In genomic region chr14:81550001-81550642, GRCh38 we compare ENCODE assay signal across 15 cellular contexts. TPM values are rescaled to one million over a fixed set of nuclear protein-coding genes. Genes with fewer than 3 reads are reported as not detected.
DNase-seq lines count a peak whose midpoint lies in the region; ATAC-seq and TF ChIP-seq lines count a peak whose summit lies in the region.
"Had no signal": no experiment of that assay in that cellular context is flagged by ENCODE, and none has a peak within 500 bp of the region (broad histone marks: within the 10 kb centered on the region; RNA-seq: fewer than 3 reads in every experiment).

No MANE protein-coding gene starts in this region.

- H3K4me3 Mint-ChIP-seq in activated T-helper 1 cell treated with anti-CD3 and anti-CD28 coated beads, Interleukin-12 subunit alpha, Interleukin-12 subunit beta, Interleukin-2, Interleukin-4 antibody, amounts not matched to agents 30 ng/mL and 10 ng/mL and 1 ng/mL, durations not matched to agents 14 hours and 24 hours and 36 hours = no peak overlapping the region
- H3K4me3 Mint-ChIP-seq in naive thymus-derived CD4-positive, alpha-beta T cell = peak overlapping the region in 1 of 10 donors; percentile 16

- no peaks in the 10 kb centered on the region for H3K4me1 ChIP-seq in Peyer's patch
- no peaks in the 10 kb centered on the region for H3K4me1 ChIP-seq in naive thymus-derived CD4-positive, alpha-beta T cell (ENCODE audit: control insufficient read depth in 2 of 2, insufficient read depth in 2 of 2, low read length in 2 of 2)
- H3K4me1 ChIP-seq: left lung had no signal

- no peak for TF ChIP-seq CTCF in Peyer's patch (IDR thresholded peaks at IDR 0.05)

- H3K36me3 Mint-ChIP-seq in activated T-helper 1 cell treated with anti-CD3 and anti-CD28 coated beads, Interleukin-12 subunit alpha, Interleukin-12 subunit beta, Interleukin-2, Interleukin-4 antibody, amounts not matched to agents 30 ng/mL and 10 ng/mL and 1 ng/mL, durations not matched to agents 14 hours and 24 hours and 36 hours (ENCODE audit: low read depth) = no peaks in the 10 kb centered on the region
- H3K36me3 Mint-ChIP-seq in naive thymus-derived CD4-positive, alpha-beta T cell = peaks cover 0 to 15% (median 0%) of the 10 kb centered on the region in 5 donors

- H3K27me3 ChIP-seq in Peyer's patch = no peaks in the 10 kb centered on the region
- H3K27me3 ChIP-seq in naive thymus-derived CD4-positive, alpha-beta T cell (ENCODE audit: control insufficient read depth in 2 of 2, insufficient read depth in 2 of 2, low read length in 2 of 2) = no peaks in the 10 kb centered on the region
- H3K27me3 ChIP-seq: left lung had no signal

- H3K9me3 ChIP-seq in Peyer's patch = no peaks in the 10 kb centered on the region
- no peaks in the 10 kb centered on the region for H3K9me3 ChIP-seq in naive thymus-derived CD4-positive, alpha-beta T cell (ENCODE audit: control insufficient read depth in 2 of 3, low read length in 3 of 3)
- H3K9me3 ChIP-seq: left lung had no signal

- intact Hi-C loops in activated T-helper 1 cell treated with anti-CD3 and anti-CD28 coated beads, Interleukin-12 subunit alpha, Interleukin-12 subunit beta, Interleukin-2, Interleukin-4 antibody, amounts not matched to agents 30 ng/mL and 10 ng/mL and 1 ng/mL, durations not matched to agents 14 hours and 24 hours and 36 hours (cut with micrococcal nuclease) = loop anchor here (1.0 kb wide), 3 partner anchors 17 to 76 kb away; partner anchors contain the start of gene SEL1L
- intact Hi-C loops in naive thymus-derived CD4-positive, alpha-beta T cell (cut with micrococcal nuclease) = no loop called here

- no peak overlapping the region for H3K27ac ChIP-seq in Peyer's patch
- H3K27ac ChIP-seq in naive thymus-derived CD4-positive, alpha-beta T cell (ENCODE audit: low read depth, low read length) = no peak overlapping the region
- H3K27ac ChIP-seq: 22Rv1, left lung had no signal

- CTCF ChIA-PET in naive thymus-derived CD4-positive, alpha-beta T cell (lab: Charles Lee) = no interaction called here

- TF ChIP-seq POLR2A in Peyer's patch (IDR thresholded peaks at IDR 0.05) = no peak

- no peak overlapping the region for H3K4me3 ChIP-seq in Peyer's patch
- no peak overlapping the region for H3K4me3 ChIP-seq in naive thymus-derived CD4-positive, alpha-beta T cell (ENCODE audit: low read length)
- H3K4me3 ChIP-seq: left lung had no signal

- peak overlapping the region; percentile 27 for H3K27ac Mint-ChIP-seq in activated T-helper 1 cell treated with anti-CD3 and anti-CD28 coated beads, Interleukin-12 subunit alpha, Interleukin-12 subunit beta, Interleukin-2, Interleukin-4 antibody, amounts not matched to agents 30 ng/mL and 10 ng/mL and 1 ng/mL, durations not matched to agents 14 hours and 24 hours and 36 hours
- H3K27ac Mint-ChIP-seq in naive thymus-derived CD4-positive, alpha-beta T cell = peak overlapping the region in 1 of 9 donors; percentile 4

- POLR2A ChIA-PET in naive thymus-derived CD4-positive, alpha-beta T cell (lab: Charles Lee) = no interaction called here

- H3K27me3 Mint-ChIP-seq in activated T-helper 1 cell treated with anti-CD3 and anti-CD28 coated beads, Interleukin-12 subunit alpha, Interleukin-12 subunit beta, Interleukin-2, Interleukin-4 antibody, amounts not matched to agents 30 ng/mL and 10 ng/mL and 1 ng/mL, durations not matched to agents 14 hours and 24 hours and 36 hours (ENCODE audit: insufficient read depth) = peaks cover 1% of the 10 kb centered on the region
- H3K27me3 Mint-ChIP-seq in naive thymus-derived CD4-positive, alpha-beta T cell = peaks cover 0 to 4% (median 0%) of the 10 kb centered on the region in 5 donors

- peaks cover 25% of the 10 kb centered on the region for H3K4me1 Mint-ChIP-seq in activated T-helper 1 cell treated with anti-CD3 and anti-CD28 coated beads, Interleukin-12 subunit alpha, Interleukin-12 subunit beta, Interleukin-2, Interleukin-4 antibody, amounts not matched to agents 30 ng/mL and 10 ng/mL and 1 ng/mL, durations not matched to agents 14 hours and 24 hours and 36 hours (ENCODE audit: low read depth)
- H3K4me1 Mint-ChIP-seq in naive thymus-derived CD4-positive, alpha-beta T cell = peaks cover 0 to 19% (median 0%) of the 10 kb centered on the region in 7 donors

- peak; percentile 69 to 79 for ATAC-seq in activated CD4-positive, CD25-positive, alpha-beta regulatory T cell treated with anti-CD3 and anti-CD28 coated beads, Interleukin-2, amount 50 U/mL, for 24 hours
- peak; percentile 95 for ATAC-seq in GM21390 (IDR thresholded peaks at IDR 0.05; ENCODE audit: unreplicated experiment)
- ATAC-seq in HG03045 (IDR thresholded peaks at IDR 0.05; ENCODE audit: unreplicated experiment) = peak; percentile 91
- no peak for ATAC-seq in naive thymus-derived CD4-positive, alpha-beta T cell
- ATAC-seq: left lung had no signal

- H3K9me3 Mint-ChIP-seq in activated T-helper 1 cell treated with anti-CD3 and anti-CD28 coated beads, Interleukin-12 subunit alpha, Interleukin-12 subunit beta, Interleukin-2, Interleukin-4 antibody, amounts not matched to agents 30 ng/mL and 10 ng/mL and 1 ng/mL, durations not matched to agents 14 hours and 24 hours and 36 hours = peaks cover 5% of the 10 kb centered on the region
- peaks cover 0 to 6% (median under 1%) of the 10 kb centered on the region in 11 donors for H3K9me3 Mint-ChIP-seq in naive thymus-derived CD4-positive, alpha-beta T cell

- H3K36me3 ChIP-seq in Peyer's patch = no peaks in the 10 kb centered on the region
- no peaks in the 10 kb centered on the region for H3K36me3 ChIP-seq in naive thymus-derived CD4-positive, alpha-beta T cell (ENCODE audit: control insufficient read depth in 2 of 3, insufficient read depth in 3 of 3, low read length in 3 of 3)
- H3K36me3 ChIP-seq: left lung had no signal

- DNase-seq in activated CD4-positive, CD25-positive, alpha-beta regulatory T cell treated with anti-CD3 and anti-CD28 coated beads, Interleukin-2, amount 50 U/mL, for 72 hours = no peak
- DNase-seq in activated T-helper 1 cell treated with anti-CD3 and anti-CD28 coated beads, Interleukin-12 subunit alpha, Interleukin-12 subunit beta, Interleukin-2, Interleukin-4 antibody, amounts not matched to agents 30 ng/mL and 10 ng/mL and 1 ng/mL, durations not matched to agents 14 hours and 24 hours and 36 hours (ENCODE audit: low spot score) = no peak
- no peak for DNase-seq in inferior parietal cortex (ENCODE audit: extremely low spot score)
- DNase-seq in Peyer's patch = no peak
- DNase-seq in naive thymus-derived CD4-positive, alpha-beta T cell = no peak
- DNase-seq: activated CD8-positive, alpha-beta memory T cell treated with anti-CD3 and anti-CD28 coated beads, Interleukin-2, amount 50 U/mL, for 4 hours; caudate nucleus; H7; left lung; NK-92 treated with Interleukin-12 subunit alpha and Interleukin-12 subunit beta, amount 100 ng/mL, for 24 hours; trophoblast cell had no signal

RNA-seq across cellular contexts. Expression of gene SEL1L, which starts 16.5 kb away (rescaled TPM):
- total RNA-seq in activated T-helper 1 cell treated with anti-CD3 and anti-CD28 coated beads, Interleukin-12 subunit alpha, Interleukin-12 subunit beta, Interleukin-2, Interleukin-4 antibody, amounts not matched to agents 30 ng/mL and 10 ng/mL and 1 ng/mL, durations not matched to agents 14 hours and 24 hours and 36 hours = 55.9 and 56.1 TPM in 2 replicates
- 10 to 100 TPM; 16.5 to 57.1 (median 44.7) TPM for total RNA-seq in Peyer's patch
- 10 to 100 TPM; 43.5 to 72.2 (median 57.0) TPM for total RNA-seq in naive thymus-derived CD4-positive, alpha-beta T cell
- 10 to 100 TPM; 15.4 to 17.7 TPM for polyA plus RNA-seq in naive thymus-derived CD4-positive, alpha-beta T cell
